31 cellular contexts compared by ENCODE assay signal in the genomic region with DNA sequence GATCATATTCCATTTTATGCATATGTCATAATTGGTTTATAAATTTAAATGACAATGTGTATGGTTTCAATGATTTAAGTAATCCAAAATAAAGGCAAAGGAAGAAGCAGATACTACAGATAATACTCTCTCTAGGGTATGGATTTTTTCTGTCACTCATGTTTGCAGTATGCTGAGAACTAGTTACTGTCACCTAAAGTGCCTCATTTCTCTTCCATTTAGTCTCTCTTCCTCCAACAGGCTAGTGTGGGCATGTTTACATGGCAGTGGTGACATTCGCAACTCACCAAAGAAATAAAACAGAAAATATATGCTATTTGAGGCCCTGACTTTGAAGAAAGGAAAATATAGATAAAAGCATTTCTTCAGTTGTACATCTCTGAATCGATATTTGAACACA.
"Had no signal": no experiment of that assay in that cellular context is flagged by ENCODE, and none has a peak within 500 bp of the region (broad histone marks: within the 10 kb centered on the region; RNA-seq: fewer than 3 reads in every experiment).

No MANE protein-coding gene starts in this region.

- DNase-seq: activated B cell treated with CpG ODN at 0.5 μM for 24 hours; activated CD4-positive, alpha-beta memory T cell treated with anti-CD3 and anti-CD28 coated beads for 36 hours; activated CD4-positive, alpha-beta T cell treated with anti-CD3 and anti-CD28 coated beads for 4 hours; activated CD4-positive, alpha-beta T cell treated with anti-CD3 and anti-CD28 coated beads, Interleukin-2, amount 10 ng/mL, durations not matched to agents 24 days and 14 days; activated CD4-positive, alpha-beta T cell treated with anti-CD3 and anti-CD28 coated beads, Interleukin-2, amount 50 U/mL, for 1 hour; activated CD4-positive, alpha-beta T cell treated with anti-CD3 and anti-CD28 coated beads, Interleukin-2, amount 50 U/mL, for 4 hours; activated CD4-positive, CD25-positive, alpha-beta regulatory T cell treated with anti-CD3 and anti-CD28 coated beads, Interleukin-2, amount 50 U/mL, for 72 hours; activated CD8-positive, alpha-beta memory T cell treated with anti-CD3 and anti-CD28 coated beads, Interleukin-2, amount 50 U/mL, for 4 hours; activated CD8-positive, alpha-beta T cell treated with anti-CD3 and anti-CD28 coated beads for 36 hours; activated effector memory CD4-positive, alpha-beta T cell treated with anti-CD3 and anti-CD28 coated beads, Interleukin-2, amount 50 U/mL, for 16 hours; activated gamma-delta T cell treated with Interleukin-2 at 50 U/mL for 16 hours; activated naive CD4-positive, alpha-beta T cell; activated naive CD4-positive, alpha-beta T cell treated with anti-CD3 and anti-CD28 coated beads for 36 hours; activated naive CD4-positive, alpha-beta T cell treated with anti-CD3 and anti-CD28 coated beads, Interleukin-2, amount 50 U/mL, for 16 hours; activated naive CD8-positive, alpha-beta T cell treated with anti-CD3 and anti-CD28 coated beads for 36 hours; activated T-cell treated with anti-CD3 and anti-CD28 coated beads for 4 hours; activated T-cell treated with anti-CD3 and anti-CD28 coated beads, Interleukin-2, amount 50 U/mL, for 1 hour; activated T-cell treated with anti-CD3 and anti-CD28 coated beads, Interleukin-2, amount 50 U/mL, for 4 hours; activated T-cell treated with anti-CD3 and anti-CD28 coated beads, Interleukin-2, amount 50 U/mL, for 72 hours; adrenal gland; amniotic stem cell; aorta; caudate nucleus; cerebellar nuclear complex; T-helper 2 cell; T-helper 9 cell had no signal

- ATAC-seq: activated CD8-positive, alpha-beta T cell treated with anti-CD3 and anti-CD28 coated beads for 36 hours; activated naive CD4-positive, alpha-beta T cell treated with anti-CD3 and anti-CD28 coated beads, Interleukin-2, amount 50 U/mL, for 72 hours; activated T-cell treated with anti-CD3 and anti-CD28 coated beads, Interleukin-2, amount 50 U/mL, for 4 hours; activated T-cell treated with anti-CD3 and anti-CD28 coated beads, Interleukin-2, amount 50 U/mL, for 72 hours; activated T-helper 17 cell treated with anti-CD3 and anti-CD28 coated beads, Interleukin-2, amount 50 U/mL, for 72 hours had no signal

- FAIRE-seq: bronchial epithelial cell had no signal

- H3K27ac ChIP-seq: adrenal gland, cardiac muscle cell, VCaP had no signal

- H3K9me3 ChIP-seq: adrenal gland had no signal

- H3K4me3 ChIP-seq: adrenal gland, cardiac muscle cell had no signal

- H3K36me3 ChIP-seq: adrenal gland, cardiac muscle cell had no signal

- H3K27me3 ChIP-seq: adrenal gland, cardiac muscle cell had no signal
